In genomic region chr20:59356662-59357061, GRCh38 we compare ENCODE assay signal across 2 cellular contexts.
TF ChIP-seq lines count a peak whose summit lies in the region.

No MANE protein-coding gene starts in this region.

TF ChIP-seq in SK-N-SH, 30 proteins besides CTCF, POLR2A, EP300 and RAD21 (continued from another document):
- TF ChIP-seq ZBTB33 (IDR thresholded peaks at IDR 0.05; ENCODE audit: borderline replicate concordance, low read depth) (no peak), USF1 (IDR thresholded peaks at IDR 0.05; ENCODE audit: borderline replicate concordance, low read depth) (no peak), SIN3A (IDR thresholded peaks at IDR 0.05; ENCODE audit: borderline replicate concordance, low read depth, low read length) (no peak), GATA2 (CRISPR knock-in tag; IDR thresholded peaks at IDR 0.05) (no peak), NRF1 (IDR thresholded peaks at IDR 0.05; ENCODE audit: low read depth, low read length) (no peak), FOSL2 (IDR thresholded peaks at IDR 0.05; ENCODE audit: borderline replicate concordance, low read depth) (no peak), YY1 (IDR thresholded peaks at IDR 0.05; ENCODE audit: low read depth) (no peak), TCF12 (IDR thresholded peaks at IDR 0.05) (no peak), GABPA (IDR thresholded peaks at IDR 0.05; ENCODE audit: low read depth) (no peak), MAX (IDR thresholded peaks at IDR 0.05; ENCODE audit: low read depth) (no peak), MEF2A (IDR thresholded peaks at IDR 0.05; ENCODE audit: borderline replicate concordance, low read depth) (no peak), USF2 (IDR thresholded peaks at IDR 0.05; ENCODE audit: borderline replicate concordance, low read depth, low read length) (no peak), TEAD4 (IDR thresholded peaks at IDR 0.05; ENCODE audit: borderline replicate concordance, insufficient read depth) (no peak), CHD2 (IDR thresholded peaks at IDR 0.05; ENCODE audit: low read length, partially characterized antibody) (no peak)

TF ChIP-seq in WTC11, 78 proteins besides CTCF, POLR2A, EP300 and RAD21 (continued from another document):
- no peak for TF ChIP-seq ZNF512 (CRISPR knock-in tag; IDR thresholded peaks at IDR 0.05; ENCODE audit: borderline replicate concordance)
- no peak for TF ChIP-seq GTF2I (CRISPR knock-in tag; conservative IDR thresholded peaks at IDR 0.05)
- TF ChIP-seq PRDM15 (CRISPR knock-in tag; IDR thresholded peaks at IDR 0.05): no peak
- no peak for TF ChIP-seq PREB (CRISPR knock-in tag; IDR thresholded peaks at IDR 0.05; ENCODE audit: borderline replicate concordance)
- no peak for TF ChIP-seq MXD4 (CRISPR knock-in tag; IDR thresholded peaks at IDR 0.05; ENCODE audit: borderline replicate concordance)
- no peak for TF ChIP-seq SP1 (CRISPR knock-in tag; conservative IDR thresholded peaks at IDR 0.05)
- no peak for TF ChIP-seq FOXJ3 (CRISPR knock-in tag; IDR thresholded peaks at IDR 0.05; ENCODE audit: borderline replicate concordance)
- no peak for TF ChIP-seq USF1 (CRISPR knock-in tag; IDR thresholded peaks at IDR 0.05)
TF ChIP-seq in WTC11: peak in this region for 0.
